ENCODE assay signal across 27 cellular contexts in the genomic region with DNA sequence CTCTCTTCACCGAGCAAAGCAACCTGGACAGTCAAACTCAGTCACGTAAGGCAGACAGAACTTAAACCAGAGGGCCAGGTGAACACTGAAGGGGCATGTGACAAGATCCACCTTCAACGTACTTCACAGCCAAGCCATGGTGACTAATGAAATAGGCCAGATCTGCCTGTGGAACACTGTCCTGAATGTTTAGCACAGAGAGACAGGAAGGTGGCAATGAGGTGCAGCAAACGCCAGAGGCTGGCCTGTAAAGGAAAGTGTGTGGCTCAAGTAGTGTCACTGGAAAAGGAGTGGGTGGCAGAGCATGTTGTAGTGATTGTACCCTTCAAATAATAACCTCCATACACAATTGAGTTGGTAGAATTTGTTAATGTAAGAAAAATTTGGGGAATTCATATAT. TPM values are rescaled to one million over a fixed set of nuclear protein-coding genes. Genes with fewer than 3 reads are reported as not detected.
A peak's percentile ranks its signal among the peaks of the same experiment; 100 is the strongest.
DNase-seq lines count a peak whose midpoint lies in the region; ATAC-seq, FAIRE-seq and TF ChIP-seq lines count a peak whose summit lies in the region.
"Had no signal": no experiment of that assay in that cellular context is flagged by ENCODE, and none has a peak within 500 bp of the region (broad histone marks: within the 10 kb centered on the region; RNA-seq: fewer than 3 reads in every experiment).

No MANE protein-coding gene starts in this region.

- POLR2A ChIA-PET in K562 (lab: Yijun Ruan, JAX): interaction anchor here (1.0 kb wide), 1 partner anchor 10 kb away, joined by 4 read pairs; no protein-coding TSS in a partner anchor

- no peaks in the 10 kb centered on the region for H3K36me3 Mint-ChIP-seq in endothelial cell (ENCODE audit: low read depth, unreplicated experiment)
- H3K36me3 Mint-ChIP-seq in glutamatergic neuron (ENCODE audit: unreplicated experiment): no peaks in the 10 kb centered on the region
- H3K36me3 Mint-ChIP-seq: CD14-positive monocyte; CD8-positive, alpha-beta memory T cell had no signal

- H3K9me3 Mint-ChIP-seq in endothelial cell (ENCODE audit: unreplicated experiment) (no peaks in the 10 kb centered on the region), glutamatergic neuron (ENCODE audit: unreplicated experiment) (no peaks in the 10 kb centered on the region)
- H3K9me3 Mint-ChIP-seq: CD14-positive monocyte; CD4-positive, alpha-beta T cell; CD8-positive, alpha-beta memory T cell; GM23338; HFFc6 had no signal

- WGBS in heart left ventricle, 4 donors: 72 to 79% (median 76%) methylated on average over 4 of the region's 4 CpGs
- WGBS in right cardiac atrium: 76% methylated on average over 4 of the region's 4 CpGs
- WGBS in K562 (ENCODE audit: insufficient coverage, low coverage, missing lambda C conversion rate): 46% methylated on average over 4 of the region's 4 CpGs

- peak overlapping the region; percentile 92 for H3K27ac Mint-ChIP-seq in endothelial cell (ENCODE audit: unreplicated experiment)
- no peak overlapping the region for H3K27ac Mint-ChIP-seq in glutamatergic neuron (ENCODE audit: unreplicated experiment)
- H3K27ac Mint-ChIP-seq: CD14-positive monocyte; CD4-positive, alpha-beta T cell; CD8-positive, alpha-beta memory T cell; GM23338; HFFc6 had no signal

- H3K27ac ChIP-seq in heart left ventricle: no peak overlapping the region
- H3K27ac ChIP-seq in right cardiac atrium (ENCODE audit: low read length): no peak overlapping the region
- H3K27ac ChIP-seq in K562 (ENCODE audit: extremely low read depth, low read depth, low read length): no peak overlapping the region
- no peak overlapping the region for H3K27ac ChIP-seq in foreskin keratinocyte
- H3K27ac ChIP-seq: A549; BLaER1 treated with 17β-estradiol and CSF1 and Interleukin-3, amounts not matched to agents 10 nM and 100 nM had no signal

- no peak for DNase-seq in heart left ventricle
- no peak for DNase-seq in right cardiac atrium
- no peak for DNase-seq in K562 (ENCODE audit: extremely low read depth in 1 of 4, low spot score in 3 of 4)
- DNase-seq in endothelial cell (ENCODE audit: low spot score): no peak
- DNase-seq in glutamatergic neuron: no peak
- no peak for DNase-seq in NCI-H774 (lab: John Stamatoyannopoulos, UW)
- DNase-seq in foreskin keratinocyte: no peak
- DNase-seq: 8988T; ACHN; AML-193; BE2C; CD4-positive, alpha-beta T cell; CD8-positive, alpha-beta memory T cell; DMS 273 treated with DMSO at 0.1 percent for 48 hours; DMS79; EL; GDM1; HFFc6 had no signal

- H3K27me3 Mint-ChIP-seq in endothelial cell (ENCODE audit: unreplicated experiment) (peaks cover 1% of the 10 kb centered on the region), glutamatergic neuron (ENCODE audit: unreplicated experiment) (no peaks in the 10 kb centered on the region)

- FAIRE-seq in K562 (lab: Jason Lieb, UNC): no peak
- FAIRE-seq: A549, D721Med, GM12878, GM18507, H54 had no signal

- no peak overlapping the region for H3K9ac ChIP-seq in K562 (ENCODE audit: insufficient read depth in 1 of 2, low read depth in 2 of 2, low read length in 2 of 2)
- H3K9ac ChIP-seq: BLaER1 treated with 17β-estradiol and CSF1 and Interleukin-3, amounts not matched to agents 10 nM and 100 nM had no signal

- no peaks in the 10 kb centered on the region for H3K9me3 ChIP-seq in heart left ventricle
- no peaks in the 10 kb centered on the region for H3K9me3 ChIP-seq in right cardiac atrium (ENCODE audit: control insufficient read depth, low read length)
- no peaks in the 10 kb centered on the region for H3K9me3 ChIP-seq in K562 (replicated peaks; ENCODE audit: control insufficient read depth, insufficient read depth, low read depth, low read length)
- H3K9me3 ChIP-seq: A549; BE2C; BLaER1 treated with 17β-estradiol and CSF1 and Interleukin-3, amounts not matched to agents 10 nM and 100 nM; HAP-1 had no signal

- peak in 1 of 2 experiments; percentile 25; a peak in 1 of 4 replicates for TF ChIP-seq RAD21 in K562 (CRISPR knock-in tag; conservative IDR thresholded peaks at IDR 0.05 in 1 of 2, IDR thresholded peaks at IDR 0.05 in 1 of 2)

- no peaks in the 10 kb centered on the region for H3K9me1 ChIP-seq in K562 (ENCODE audit: control insufficient read depth, insufficient read depth, low read length)

- H3K36me3 ChIP-seq in heart left ventricle (no peaks in the 10 kb centered on the region), K562 (ENCODE audit: control insufficient read depth, insufficient read depth, low read length) (no peaks in the 10 kb centered on the region)
- H3K36me3 ChIP-seq: BE2C; BLaER1 treated with 17β-estradiol and CSF1 and Interleukin-3, amounts not matched to agents 10 nM and 100 nM; HAP-1 had no signal

- BruUV-seq in K562 (replicated peaks; lab: Mats Ljungman, UMichigan): no TSS peak

- no peak overlapping the region for H3K4me2 ChIP-seq in K562 (ENCODE audit: insufficient read depth, low read length)
- H3K4me2 ChIP-seq: A549; BLaER1 treated with 17β-estradiol and CSF1 and Interleukin-3, amounts not matched to agents 10 nM and 100 nM; GM23338 had no signal

- no peak for TF ChIP-seq EP300 in K562 (IDR thresholded peaks at IDR 0.05; ENCODE audit: low read length)

- in situ Hi-C loops in K562 (cut with MboI): no loop called here

- ATAC-seq in heart left ventricle: peak in 3 of 4 donors; percentile 24 to 65 (median 49)
- no peak for ATAC-seq in right cardiac atrium
- peak; percentile 64 for ATAC-seq in K562
- no peak for ATAC-seq in foreskin keratinocyte
- ATAC-seq: GM12878, GM23338 had no signal

- H3K4me3 ChIP-seq in heart left ventricle: no peak overlapping the region
- H3K4me3 ChIP-seq in right cardiac atrium (ENCODE audit: low read length): no peak overlapping the region
- no peak overlapping the region for H3K4me3 ChIP-seq in K562
- H3K4me3 ChIP-seq: A549; BLaER1 treated with 17β-estradiol and CSF1 and Interleukin-3, amounts not matched to agents 10 nM and 100 nM; GM12878; GM23338; HAP-1 had no signal

- no peaks in the 10 kb centered on the region for H4K20me1 ChIP-seq in K562 (replicated peaks; ENCODE audit: control insufficient read depth, insufficient read depth, low read length)
- H4K20me1 ChIP-seq: BLaER1 treated with 17β-estradiol and CSF1 and Interleukin-3, amounts not matched to agents 10 nM and 100 nM had no signal

- no peak for TF ChIP-seq POLR2A in heart left ventricle (IDR thresholded peaks at IDR 0.05)
- TF ChIP-seq POLR2A in K562 (conservative IDR thresholded peaks at IDR 0.05): no peak

- intact Hi-C loops in heart left ventricle (cut with DNase I) (loop anchor here in 1 of 10 donors (10.0 kb wide), 1 partner anchor 57 kb away; no protein-coding TSS in a partner anchor), right cardiac atrium (cut with DNase I) (no loop called here), K562 (cut with micrococcal nuclease) (no loop called here)

- H2AFZ ChIP-seq in K562 (ENCODE audit: low read depth, low read length): peak overlapping the region; percentile 1; the same call in 1 of the 2 replicates
- H2AFZ ChIP-seq: GM23338 had no signal

- TF ChIP-seq CTCF in heart left ventricle (IDR thresholded peaks at IDR 0.05): no peak
- no peak for TF ChIP-seq CTCF in K562 (IDR thresholded peaks at IDR 0.05 in 2 of 3, conservative IDR thresholded peaks at IDR 0.05 in 1 of 3; ENCODE audit: insufficient read depth in 2 of 3, low read depth in 1 of 3, low read length in 3 of 3)
- no peak for TF ChIP-seq CTCF in endothelial cell (IDR thresholded peaks at IDR 0.05; ENCODE audit: unreplicated experiment)
- no peak for TF ChIP-seq CTCF in glutamatergic neuron (IDR thresholded peaks at IDR 0.05; ENCODE audit: partially characterized antibody, unreplicated experiment)
- no peak for TF ChIP-seq CTCF in foreskin keratinocyte (conservative IDR thresholded peaks at IDR 0.05)

- H3K79me2 ChIP-seq in K562 (ENCODE audit: control insufficient read depth, insufficient read depth, low read length): no peaks in the 10 kb centered on the region

- H3K4me1 ChIP-seq in heart left ventricle (no peaks in the 10 kb centered on the region), right cardiac atrium (ENCODE audit: control insufficient read depth, insufficient read depth, low read length) (no peaks in the 10 kb centered on the region), K562 (replicated peaks in 1 of 2; ENCODE audit: control insufficient read depth in 2 of 2, insufficient read depth in 2 of 2, low read length in 2 of 2) (no peaks in the 10 kb centered on the region), foreskin keratinocyte (no peaks in the 10 kb centered on the region)
- H3K4me1 ChIP-seq: A549, BE2C, HAP-1 had no signal

- CTCF ChIA-PET in K562 (lab: Yijun Ruan, JAX; ENCODE audit: low intra/inter-chr PET ratio): no interaction called here

- H3K4me3 Mint-ChIP-seq in endothelial cell (ENCODE audit: unreplicated experiment) (no peak overlapping the region), glutamatergic neuron (ENCODE audit: unreplicated experiment) (no peak overlapping the region)
- H3K4me3 Mint-ChIP-seq: CD14-positive monocyte; CD4-positive, alpha-beta T cell; CD8-positive, alpha-beta memory T cell; GM23338; HFFc6 had no signal

- H3K4me1 Mint-ChIP-seq in endothelial cell (ENCODE audit: unreplicated experiment): peaks cover 7% of the 10 kb centered on the region
- H3K4me1 Mint-ChIP-seq in glutamatergic neuron (ENCODE audit: low read depth, unreplicated experiment): peaks cover 4% of the 10 kb centered on the region
- H3K4me1 Mint-ChIP-seq: CD14-positive monocyte; CD8-positive, alpha-beta memory T cell had no signal

- H3K27me3 ChIP-seq in heart left ventricle: no peaks in the 10 kb centered on the region
- H3K27me3 ChIP-seq in right cardiac atrium (ENCODE audit: control insufficient read depth, insufficient read depth): no peaks in the 10 kb centered on the region
- H3K27me3 ChIP-seq in K562 (ENCODE audit: control insufficient read depth in 2 of 2, insufficient read depth in 2 of 2, low read length in 2 of 2): no peaks in the 10 kb centered on the region; a peak in 1 of 5 replicates
- H3K27me3 ChIP-seq in foreskin keratinocyte: peaks cover 22% of the 10 kb centered on the region
- H3K27me3 ChIP-seq: BE2C; BLaER1 treated with 17β-estradiol and CSF1 and Interleukin-3, amounts not matched to agents 10 nM and 100 nM had no signal

RNA-seq across cellular contexts. Expression of gene SLC6A4, which starts 38.1 kb away (rescaled TPM):
- total RNA-seq in heart left ventricle (1 to 10 TPM in 1 of 9 donors, under 1 TPM in 4, not detected in 4; 0.10 to 1.8 (median 0.17) TPM), right cardiac atrium (1 to 10 TPM in 3 of 4 donors, under 1 TPM in 1; 0.19 to 3.3 (median 1.1) TPM), K562 (2014; rRNA removed) (0.05 TPM in 1 of 2 replicates, not detected in the other), K562 (2014; rRNA removed; fragmentation: Illumina TruSeq; extraction: Trizol) (not detected in 2 replicates), K562 (2015; rRNA removed; fragmentation: Illumina TruSeq; extraction: Trizol) (not detected in 2 replicates), K562 (2021) (0.09 TPM in 1 of 2 replicates, not detected in the other), endothelial cell (ENCODE audit: unreplicated experiment) (1.0 TPM), glutamatergic neuron (ENCODE audit: unreplicated experiment) (not detected), foreskin keratinocyte (not detected in 2 replicates)
- polyA plus RNA-seq in heart left ventricle (under 1 TPM; 0.04 to 0.73 TPM), right cardiac atrium (1.2 TPM), K562 (2011; rRNA removed) (0.07 TPM in 1 of 2 replicates, not detected in the other), K562 (2014; fragmentation: Illumina TruSeq; extraction: Trizol) (0.06 TPM in 1 of 2 replicates, not detected in the other), K562 (2014; fragmentation: Nextera tagmentation; extraction: Ambion mirVana) (not detected), K562 (2014; rRNA removed) (0.05 TPM in 1 of 2 replicates, not detected in the other), foreskin keratinocyte (not detected in 2 replicates)
- not detected in 2 replicates for total RNA-seq in K562 (2011; cell fraction: chromatin; rRNA removed; ENCODE audit: low replicate concordance)
- total RNA-seq in K562 (2011; cell fraction: nucleolus; rRNA removed): not detected in 2 replicates
- total RNA-seq in K562 (2011; cell fraction: nucleoplasm; rRNA removed): 0.44 TPM in 1 of 2 replicates, not detected in the other
- 0.04 and 0.06 TPM in 2 replicates for polyA plus RNA-seq in K562 (2011; cell fraction: cytosol; rRNA removed)
- 0.07 TPM in 1 of 2 replicates, not detected in the other for polyA plus RNA-seq in K562 (2011; cell fraction: nucleus; rRNA removed)
- polyA plus RNA-seq in K562 (2012): 0.01 and 0.21 TPM in 2 replicates
- polyA minus RNA-seq in K562 (2011; rRNA and poly(A)+ RNA removed): not detected in 2 replicates
- polyA minus RNA-seq in K562 (2011; cell fraction: cytosol; rRNA and poly(A)+ RNA removed): not detected in 2 replicates
- polyA minus RNA-seq in K562 (2011; cell fraction: nucleus; rRNA and poly(A)+ RNA removed): not detected in 2 replicates
- total RNA-seq: CD4-positive, alpha-beta T cell; CD8-positive, alpha-beta memory T cell; HFFc6 had no signal
- polyA plus RNA-seq: CD14-positive monocyte had no signal

Comparison
In these comparisons a context has a peak if more than half of its experiments do, and no peak if none do; other contexts are left out.
1. ATAC-seq: peak in heart left ventricle (3 of 4) and K562 (single experiment); none in right cardiac atrium (0 of 2) and foreskin keratinocyte (single experiment).